In the genomic region with DNA sequence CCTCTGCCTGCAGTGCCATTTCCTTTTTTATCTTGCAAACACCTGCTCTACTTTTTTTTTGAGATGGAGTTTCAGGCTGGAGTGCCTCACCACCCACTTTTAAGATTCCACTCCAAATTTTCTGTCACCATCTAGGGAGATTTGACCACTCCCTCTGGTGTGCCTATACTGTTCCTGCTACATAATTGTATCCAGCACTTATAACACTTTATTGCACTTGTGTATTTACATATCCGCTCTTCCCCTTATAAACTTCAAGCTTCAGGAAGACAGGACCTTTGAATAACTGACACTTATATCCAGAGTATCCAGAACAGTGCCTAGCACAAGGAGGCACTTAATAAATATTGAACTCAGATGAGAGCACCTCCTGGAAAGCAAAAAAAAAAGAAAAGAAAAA, we compare ENCODE assay signal across 1 cellular context.
TF ChIP-seq lines count a peak whose summit lies in the region.

No MANE protein-coding gene starts in this region.

TF ChIP-seq in HCT116, 20 proteins besides CTCF, POLR2A, EP300 and RAD21 (continued from another document):
- TF ChIP-seq, protein P1, sequence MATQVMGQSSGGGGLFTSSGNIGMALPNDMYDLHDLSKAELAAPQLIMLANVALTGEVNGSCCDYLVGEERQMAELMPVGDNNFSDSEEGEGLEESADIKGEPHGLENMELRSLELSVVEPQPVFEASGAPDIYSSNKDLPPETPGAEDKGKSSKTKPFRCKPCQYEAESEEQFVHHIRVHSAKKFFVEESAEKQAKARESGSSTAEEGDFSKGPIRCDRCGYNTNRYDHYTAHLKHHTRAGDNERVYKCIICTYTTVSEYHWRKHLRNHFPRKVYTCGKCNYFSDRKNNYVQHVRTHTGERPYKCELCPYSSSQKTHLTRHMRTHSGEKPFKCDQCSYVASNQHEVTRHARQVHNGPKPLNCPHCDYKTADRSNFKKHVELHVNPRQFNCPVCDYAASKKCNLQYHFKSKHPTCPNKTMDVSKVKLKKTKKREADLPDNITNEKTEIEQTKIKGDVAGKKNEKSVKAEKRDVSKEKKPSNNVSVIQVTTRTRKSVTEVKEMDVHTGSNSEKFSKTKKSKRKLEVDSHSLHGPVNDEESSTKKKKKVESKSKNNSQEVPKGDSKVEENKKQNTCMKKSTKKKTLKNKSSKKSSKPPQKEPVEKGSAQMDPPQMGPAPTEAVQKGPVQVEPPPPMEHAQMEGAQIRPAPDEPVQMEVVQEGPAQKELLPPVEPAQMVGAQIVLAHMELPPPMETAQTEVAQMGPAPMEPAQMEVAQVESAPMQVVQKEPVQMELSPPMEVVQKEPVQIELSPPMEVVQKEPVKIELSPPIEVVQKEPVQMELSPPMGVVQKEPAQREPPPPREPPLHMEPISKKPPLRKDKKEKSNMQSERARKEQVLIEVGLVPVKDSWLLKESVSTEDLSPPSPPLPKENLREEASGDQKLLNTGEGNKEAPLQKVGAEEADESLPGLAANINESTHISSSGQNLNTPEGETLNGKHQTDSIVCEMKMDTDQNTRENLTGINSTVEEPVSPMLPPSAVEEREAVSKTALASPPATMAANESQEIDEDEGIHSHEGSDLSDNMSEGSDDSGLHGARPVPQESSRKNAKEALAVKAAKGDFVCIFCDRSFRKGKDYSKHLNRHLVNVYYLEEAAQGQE (IDR thresholded peaks at IDR 0.05; ENCODE audit: low read depth), result no peak
- TF ChIP-seq YY1 (IDR thresholded peaks at IDR 0.05; ENCODE audit: extremely low read depth, insufficient replicate concordance, low read depth, low read length), result no peak
- TF ChIP-seq, protein P2, sequence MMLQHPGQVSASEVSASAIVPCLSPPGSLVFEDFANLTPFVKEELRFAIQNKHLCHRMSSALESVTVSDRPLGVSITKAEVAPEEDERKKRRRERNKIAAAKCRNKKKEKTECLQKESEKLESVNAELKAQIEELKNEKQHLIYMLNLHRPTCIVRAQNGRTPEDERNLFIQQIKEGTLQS (IDR thresholded peaks at IDR 0.05), result no peak
- TF ChIP-seq, protein P3, sequence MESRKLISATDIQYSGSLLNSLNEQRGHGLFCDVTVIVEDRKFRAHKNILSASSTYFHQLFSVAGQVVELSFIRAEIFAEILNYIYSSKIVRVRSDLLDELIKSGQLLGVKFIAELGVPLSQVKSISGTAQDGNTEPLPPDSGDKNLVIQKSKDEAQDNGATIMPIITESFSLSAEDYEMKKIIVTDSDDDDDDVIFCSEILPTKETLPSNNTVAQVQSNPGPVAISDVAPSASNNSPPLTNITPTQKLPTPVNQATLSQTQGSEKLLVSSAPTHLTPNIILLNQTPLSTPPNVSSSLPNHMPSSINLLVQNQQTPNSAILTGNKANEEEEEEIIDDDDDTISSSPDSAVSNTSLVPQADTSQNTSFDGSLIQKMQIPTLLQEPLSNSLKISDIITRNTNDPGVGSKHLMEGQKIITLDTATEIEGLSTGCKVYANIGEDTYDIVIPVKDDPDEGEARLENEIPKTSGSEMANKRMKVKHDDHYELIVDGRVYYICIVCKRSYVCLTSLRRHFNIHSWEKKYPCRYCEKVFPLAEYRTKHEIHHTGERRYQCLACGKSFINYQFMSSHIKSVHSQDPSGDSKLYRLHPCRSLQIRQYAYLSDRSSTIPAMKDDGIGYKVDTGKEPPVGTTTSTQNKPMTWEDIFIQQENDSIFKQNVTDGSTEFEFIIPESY (IDR thresholded peaks at IDR 0.05; ENCODE audit: extremely low read depth, insufficient replicate concordance, low read length), result no peak
- TF ChIP-seq CBX3 (IDR thresholded peaks at IDR 0.05; ENCODE audit: low read depth), result no peak
